In the genomic region with DNA sequence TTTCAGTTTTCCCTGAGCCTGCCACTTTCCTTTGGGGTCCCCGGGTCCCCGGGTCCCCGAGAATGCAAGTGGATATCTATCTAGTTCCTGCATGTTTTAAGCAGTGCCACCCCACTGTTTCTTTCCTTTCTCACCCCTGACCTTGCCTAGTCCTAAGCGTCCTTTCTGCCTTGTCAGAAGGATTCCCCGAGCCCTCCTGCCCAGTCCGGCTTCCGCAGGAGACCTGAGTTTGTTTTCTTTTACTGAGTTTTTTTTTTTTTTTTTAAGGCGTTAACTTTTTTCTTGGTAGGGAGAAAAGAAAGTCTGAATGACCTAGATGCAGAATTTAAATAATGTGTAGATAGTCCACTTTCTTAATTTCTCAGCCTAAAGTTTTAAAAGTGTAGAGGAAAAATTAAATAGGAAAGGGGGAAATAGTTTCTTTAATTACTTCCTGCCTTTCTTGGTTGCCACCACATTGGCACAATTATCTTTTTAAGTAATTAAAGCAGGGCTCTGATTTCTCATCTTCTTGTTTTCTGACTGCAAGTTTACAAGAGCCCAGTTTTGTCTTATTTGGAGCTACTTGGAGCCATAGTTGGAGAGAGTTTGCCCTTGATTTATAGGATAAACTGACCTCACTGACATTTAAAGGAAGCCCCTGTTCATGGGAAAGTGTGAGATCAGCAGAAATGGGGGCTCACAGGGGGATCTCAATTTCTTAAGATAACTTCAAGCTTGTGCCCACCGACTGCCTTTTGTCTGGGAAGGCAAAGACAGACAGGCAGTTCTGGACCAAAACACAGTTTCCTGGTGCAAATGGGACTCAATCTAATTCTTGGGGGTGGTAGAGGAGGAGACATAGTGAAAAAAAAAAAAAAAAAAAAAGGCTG, we compare ENCODE assay signal across 13 cellular contexts. TPM values are rescaled to one million over a fixed set of nuclear protein-coding genes. Genes with fewer than 3 reads are reported as not detected.
DNase-seq lines count a peak whose midpoint lies in the region; ATAC-seq and TF ChIP-seq lines count a peak whose summit lies in the region.
"Had no signal": no experiment of that assay in that cellular context is flagged by ENCODE, and none has a peak within 500 bp of the region (broad histone marks: within the 10 kb centered on the region; RNA-seq: fewer than 3 reads in every experiment).

No MANE protein-coding gene starts in this region.

- peaks cover 8% of the 10 kb centered on the region for H3K4me1 Mint-ChIP-seq in activated naive CD8-positive, alpha-beta T cell treated with anti-CD3 and anti-CD28 coated beads, Interleukin-2, amount 10 ng/mL, durations not matched to agents 7 days and 5 days
- H3K4me1 Mint-ChIP-seq in activated naive CD8-positive, alpha-beta T cell treated with anti-CD3 and anti-CD28 coated beads for 36 hours, result peaks cover 37% of the 10 kb centered on the region
- H3K4me1 Mint-ChIP-seq in immature natural killer cell (peaks cover 2 to 10% of the 10 kb centered on the region in 2 donors), type B pancreatic cell (ENCODE audit: unreplicated experiment) (peaks cover 25% of the 10 kb centered on the region)

- ATAC-seq in activated naive CD8-positive, alpha-beta T cell treated with anti-CD3 and anti-CD28 coated beads, Interleukin-2, amount 10 ng/mL, durations not matched to agents 7 days and 5 days (ENCODE audit: low read depth), result no peak
- no peak for ATAC-seq in gastroesophageal sphincter
- ATAC-seq: Right ventricle myocardium inferior had no signal

- H3K4me1 ChIP-seq in gastroesophageal sphincter, result peaks cover 0 to 53% (median 20%) of the 10 kb centered on the region in 3 donors

- DNase-seq in activated naive CD8-positive, alpha-beta T cell treated with anti-CD3 and anti-CD28 coated beads, Interleukin-2, amount 10 ng/mL, durations not matched to agents 7 days and 5 days, result no peak
- DNase-seq in activated naive CD8-positive, alpha-beta T cell treated with anti-CD3 and anti-CD28 coated beads for 36 hours, result no peak
- DNase-seq in immature natural killer cell (no peak), type B pancreatic cell (ENCODE audit: extremely low spot score, unreplicated experiment) (no peak), RKO (ENCODE audit: low spot score) (no peak), DMS153 treated with DMSO at 0.1 percent for 48 hours (lab: John Stamatoyannopoulos, UW; ENCODE audit: unreplicated experiment) (no peak)
- DNase-seq: AML-193, NCI-H1436, spleen had no signal

- WGBS in gastroesophageal sphincter (ENCODE audit: low coverage in 1 of 2), 2 donors, result 13 to 18% methylated on average over 8 of the region's 9 CpGs

- H3K36me3 Mint-ChIP-seq in activated naive CD8-positive, alpha-beta T cell treated with anti-CD3 and anti-CD28 coated beads, Interleukin-2, amount 10 ng/mL, durations not matched to agents 7 days and 5 days, result peaks cover 5% of the 10 kb centered on the region
- peaks cover 8% of the 10 kb centered on the region for H3K36me3 Mint-ChIP-seq in activated naive CD8-positive, alpha-beta T cell treated with anti-CD3 and anti-CD28 coated beads for 36 hours
- H3K36me3 Mint-ChIP-seq in immature natural killer cell (peaks cover 3 to 15% (median 7%) of the 10 kb centered on the region in 3 donors), type B pancreatic cell (peaks cover 4% of the 10 kb centered on the region)

- H3K27me3 Mint-ChIP-seq in activated naive CD8-positive, alpha-beta T cell treated with anti-CD3 and anti-CD28 coated beads, Interleukin-2, amount 10 ng/mL, durations not matched to agents 7 days and 5 days, result peaks cover 79% of the 10 kb centered on the region
- peaks cover 81% of the 10 kb centered on the region for H3K27me3 Mint-ChIP-seq in activated naive CD8-positive, alpha-beta T cell treated with anti-CD3 and anti-CD28 coated beads for 36 hours
- peaks cover 25 to 53% (median 27%) of the 10 kb centered on the region in 3 donors for H3K27me3 Mint-ChIP-seq in immature natural killer cell (ENCODE audit: low read depth in 3 of 3)
- H3K27me3 Mint-ChIP-seq in type B pancreatic cell, result peaks cover 90% of the 10 kb centered on the region

- TF ChIP-seq CTCF in VCaP (conservative IDR thresholded peaks at IDR 0.05) (no peak), type B pancreatic cell (conservative IDR thresholded peaks at IDR 0.05) (no peak), gastroesophageal sphincter (IDR thresholded peaks at IDR 0.05) (no peak)

- H3K36me3 ChIP-seq in gastroesophageal sphincter, result no peaks in the 10 kb centered on the region
- H3K36me3 ChIP-seq: spleen had no signal

- TF ChIP-seq EP300 in gastroesophageal sphincter (IDR thresholded peaks at IDR 0.05), result no peak

- H3K27ac Mint-ChIP-seq in activated naive CD8-positive, alpha-beta T cell treated with anti-CD3 and anti-CD28 coated beads, Interleukin-2, amount 10 ng/mL, durations not matched to agents 7 days and 5 days, result no peak overlapping the region
- H3K27ac Mint-ChIP-seq in activated naive CD8-positive, alpha-beta T cell treated with anti-CD3 and anti-CD28 coated beads for 36 hours, result no peak overlapping the region
- peak overlapping the region in 1 of 6 donors; percentile 61 for H3K27ac Mint-ChIP-seq in immature natural killer cell
- H3K27ac Mint-ChIP-seq in type B pancreatic cell, result peak overlapping the region; percentile 28

- H3K4me3 ChIP-seq in gastroesophageal sphincter, result peak overlapping the region in 1 of 2 donors; percentile 48

- peaks cover 4% of the 10 kb centered on the region for H3K9me3 Mint-ChIP-seq in activated naive CD8-positive, alpha-beta T cell treated with anti-CD3 and anti-CD28 coated beads, Interleukin-2, amount 10 ng/mL, durations not matched to agents 7 days and 5 days
- peaks cover 6% of the 10 kb centered on the region for H3K9me3 Mint-ChIP-seq in activated naive CD8-positive, alpha-beta T cell treated with anti-CD3 and anti-CD28 coated beads for 36 hours
- H3K9me3 Mint-ChIP-seq in immature natural killer cell (peaks cover 15 to 55% (median 29%) of the 10 kb centered on the region in 6 donors), type B pancreatic cell (no peaks in the 10 kb centered on the region)

- POLR2A ChIA-PET in activated naive CD8-positive, alpha-beta T cell treated with anti-CD3 and anti-CD28 coated beads, Interleukin-2, amount 10 ng/mL, durations not matched to agents 7 days and 5 days (lab: Charles Lee), result no interaction called here

- no peaks in the 10 kb centered on the region for H3K9me3 ChIP-seq in gastroesophageal sphincter

- H3K27me3 ChIP-seq in gastroesophageal sphincter, result peaks cover 100% of the 10 kb centered on the region

- no peak for TF ChIP-seq POLR2A in gastroesophageal sphincter (IDR thresholded peaks at IDR 0.05)

- peak overlapping the region; percentile 94 for H3K27ac ChIP-seq in VCaP
- no peak overlapping the region for H3K27ac ChIP-seq in gastroesophageal sphincter
- H3K27ac ChIP-seq: spleen had no signal

- peak overlapping the region; percentile 2 for H3K4me3 Mint-ChIP-seq in activated naive CD8-positive, alpha-beta T cell treated with anti-CD3 and anti-CD28 coated beads, Interleukin-2, amount 10 ng/mL, durations not matched to agents 7 days and 5 days
- H3K4me3 Mint-ChIP-seq in activated naive CD8-positive, alpha-beta T cell treated with anti-CD3 and anti-CD28 coated beads for 36 hours, result no peak overlapping the region
- H3K4me3 Mint-ChIP-seq in immature natural killer cell (peak overlapping the region in 3 of 5 donors; percentile 18 to 68 (median 37)), type B pancreatic cell (peak overlapping the region; percentile 91)

RNA-seq across cellular contexts. Expression of gene PAX9, which starts 2.9 kb away (rescaled TPM):
- not detected for total RNA-seq in activated naive CD8-positive, alpha-beta T cell treated with anti-CD3 and anti-CD28 coated beads, Interleukin-2, amount 10 ng/mL, durations not matched to agents 7 days and 5 days
- not detected for total RNA-seq in activated naive CD8-positive, alpha-beta T cell treated with anti-CD3 and anti-CD28 coated beads for 36 hours
- under 1 TPM in 1 of 3 donors, not detected in 2; 0.07 TPM for polyA plus RNA-seq in immature natural killer cell
- total RNA-seq in type B pancreatic cell (ENCODE audit: low replicate concordance), result 5.6 and 6.3 TPM in 2 replicates
- 1 to 10 TPM in 3 of 4 donors, under 1 TPM in 1; 0.81 to 5.4 (median 1.3) TPM for total RNA-seq in gastroesophageal sphincter
- total RNA-seq: Right ventricle myocardium inferior had no signal
- polyA plus RNA-seq: neural cell had no signal
